In the genomic region with DNA sequence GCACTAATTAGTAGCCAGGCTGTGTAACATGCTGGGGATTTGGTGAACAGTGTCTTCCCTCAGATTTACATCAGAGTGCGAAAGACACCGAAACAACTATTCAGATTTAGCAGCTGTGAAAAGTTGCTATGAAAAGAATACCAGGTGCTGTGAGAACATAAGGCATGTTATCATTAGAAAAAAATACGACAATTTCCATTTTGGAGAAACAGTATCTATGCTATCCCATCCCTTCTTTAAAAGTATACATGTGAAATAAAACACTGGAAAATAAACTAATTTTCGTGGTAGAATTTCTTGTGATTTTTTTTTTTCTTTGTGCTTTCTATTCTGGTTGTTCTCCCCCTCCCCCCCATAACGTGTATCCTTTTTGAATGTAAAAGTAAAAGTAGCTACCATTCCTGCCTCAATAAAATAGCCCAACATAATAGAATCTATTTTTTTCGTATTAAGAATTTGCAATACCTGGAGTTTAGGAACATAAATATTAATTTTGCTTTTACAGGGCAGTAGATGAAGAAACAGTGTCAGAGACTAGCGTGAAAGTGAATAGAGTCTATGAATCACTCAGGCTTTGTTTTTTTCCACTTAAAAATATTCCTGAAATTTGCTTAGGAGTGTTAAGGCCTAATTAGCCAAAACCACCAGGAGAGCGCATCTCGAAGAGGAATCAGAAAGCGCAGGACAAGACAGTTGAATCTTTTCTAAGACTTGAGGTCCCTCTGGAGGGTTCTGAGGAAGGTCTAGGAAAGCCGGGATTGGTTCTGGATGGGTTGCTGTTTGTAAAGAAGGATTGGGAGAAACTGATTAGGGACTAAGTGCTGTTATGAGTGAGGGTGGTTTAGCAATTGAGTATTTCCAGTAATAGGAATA, we compare ENCODE assay signal across 1 cellular context.
TF ChIP-seq lines count a peak whose summit lies in the region.

No MANE protein-coding gene starts in this region.

TF ChIP-seq in H1, 55 proteins besides CTCF, POLR2A, EP300 and RAD21:
- TF ChIP-seq EGR1 (IDR thresholded peaks at IDR 0.05; ENCODE audit: borderline replicate concordance, low read depth, low read length) (no peak), EZH2 (IDR thresholded peaks at IDR 0.05; ENCODE audit: low read depth, low read length, severe bottlenecking) (no peak), SAP30 (IDR thresholded peaks at IDR 0.05; ENCODE audit: insufficient read depth, insufficient replicate concordance, low read length) (no peak), NRF1 (IDR thresholded peaks at IDR 0.05; ENCODE audit: low read depth, low read length) (no peak), CBX8 (IDR thresholded peaks at IDR 0.05; ENCODE audit: borderline replicate concordance, low read depth, low read length) (no peak), HDAC2 (IDR thresholded peaks at IDR 0.05; ENCODE audit: borderline replicate concordance in 1 of 2, low read depth in 2 of 2, low read length in 2 of 2) (no peak), SIX5 (IDR thresholded peaks at IDR 0.05; ENCODE audit: low read depth, low read length) (no peak), RNF2 (IDR thresholded peaks at IDR 0.05; ENCODE audit: borderline replicate concordance, low read depth, low read length, missing control alignments, poor library complexity, severe bottlenecking) (no peak), BCL11A (IDR thresholded peaks at IDR 0.05; ENCODE audit: low read depth in 2 of 2, low read length in 2 of 2) (no peak), NANOG (IDR thresholded peaks at IDR 0.05; ENCODE audit: insufficient read depth, low read depth, low read length, poor library complexity, severe bottlenecking) (no peak), KDM5A (IDR thresholded peaks at IDR 0.05; ENCODE audit: low read length) (no peak)
- TF ChIP-seq, protein P1, sequence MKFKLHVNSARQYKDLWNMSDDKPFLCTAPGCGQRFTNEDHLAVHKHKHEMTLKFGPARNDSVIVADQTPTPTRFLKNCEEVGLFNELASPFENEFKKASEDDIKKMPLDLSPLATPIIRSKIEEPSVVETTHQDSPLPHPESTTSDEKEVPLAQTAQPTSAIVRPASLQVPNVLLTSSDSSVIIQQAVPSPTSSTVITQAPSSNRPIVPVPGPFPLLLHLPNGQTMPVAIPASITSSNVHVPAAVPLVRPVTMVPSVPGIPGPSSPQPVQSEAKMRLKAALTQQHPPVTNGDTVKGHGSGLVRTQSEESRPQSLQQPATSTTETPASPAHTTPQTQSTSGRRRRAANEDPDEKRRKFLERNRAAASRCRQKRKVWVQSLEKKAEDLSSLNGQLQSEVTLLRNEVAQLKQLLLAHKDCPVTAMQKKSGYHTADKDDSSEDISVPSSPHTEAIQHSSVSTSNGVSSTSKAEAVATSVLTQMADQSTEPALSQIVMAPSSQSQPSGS (IDR thresholded peaks at IDR 0.05; ENCODE audit: low read length) = no peak
- TF ChIP-seq, protein P2, sequence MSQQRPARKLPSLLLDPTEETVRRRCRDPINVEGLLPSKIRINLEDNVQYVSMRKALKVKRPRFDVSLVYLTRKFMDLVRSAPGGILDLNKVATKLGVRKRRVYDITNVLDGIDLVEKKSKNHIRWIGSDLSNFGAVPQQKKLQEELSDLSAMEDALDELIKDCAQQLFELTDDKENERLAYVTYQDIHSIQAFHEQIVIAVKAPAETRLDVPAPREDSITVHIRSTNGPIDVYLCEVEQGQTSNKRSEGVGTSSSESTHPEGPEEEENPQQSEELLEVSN (IDR thresholded peaks at IDR 0.05) = no peak
- TF ChIP-seq, protein P3, sequence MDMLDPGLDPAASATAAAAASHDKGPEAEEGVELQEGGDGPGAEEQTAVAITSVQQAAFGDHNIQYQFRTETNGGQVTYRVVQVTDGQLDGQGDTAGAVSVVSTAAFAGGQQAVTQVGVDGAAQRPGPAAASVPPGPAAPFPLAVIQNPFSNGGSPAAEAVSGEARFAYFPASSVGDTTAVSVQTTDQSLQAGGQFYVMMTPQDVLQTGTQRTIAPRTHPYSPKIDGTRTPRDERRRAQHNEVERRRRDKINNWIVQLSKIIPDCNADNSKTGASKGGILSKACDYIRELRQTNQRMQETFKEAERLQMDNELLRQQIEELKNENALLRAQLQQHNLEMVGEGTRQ (IDR thresholded peaks at IDR 0.05; ENCODE audit: low read length) = no peak
